11 cellular contexts compared by ENCODE assay signal in genomic region chr3:101784850-101785613, GRCh38. TPM values are rescaled to one million over a fixed set of nuclear protein-coding genes. Genes with fewer than 3 reads are reported as not detected.
DNase-seq lines count a peak whose midpoint lies in the region; ATAC-seq lines count a peak whose summit lies in the region.
"Had no signal": no experiment of that assay in that cellular context is flagged by ENCODE, and none has a peak within 500 bp of the region (broad histone marks: within the 10 kb centered on the region; RNA-seq: fewer than 3 reads in every experiment).

No MANE protein-coding gene starts in this region.

- peak overlapping the region; percentile 90 for H3K27ac Mint-ChIP-seq in activated naive CD4-positive, alpha-beta T cell treated with anti-CD3 and anti-CD28 coated beads for 36 hours
- peak overlapping the region; percentile 69 for H3K27ac Mint-ChIP-seq in activated CD4-positive, alpha-beta memory T cell treated with anti-CD3 and anti-CD28 coated beads, Interleukin-2, amount 10 ng/mL, durations not matched to agents 7 days and 5 days
- H3K27ac Mint-ChIP-seq: progenitor cell of endocrine pancreas had no signal

- H3K4me3 ChIP-seq in right cardiac atrium (ENCODE audit: low read length) (peak overlapping the region; percentile 17), thymus (ENCODE audit: low read length) (no peak overlapping the region)

- H3K9me3 ChIP-seq in right cardiac atrium (ENCODE audit: control insufficient read depth, low read length) (no peaks in the 10 kb centered on the region), thymus (ENCODE audit: control insufficient read depth) (no peaks in the 10 kb centered on the region)

- peak overlapping the region; percentile 62 for H3K4me3 Mint-ChIP-seq in activated naive CD4-positive, alpha-beta T cell treated with anti-CD3 and anti-CD28 coated beads for 36 hours
- H3K4me3 Mint-ChIP-seq in activated CD4-positive, alpha-beta memory T cell treated with anti-CD3 and anti-CD28 coated beads, Interleukin-2, amount 10 ng/mL, durations not matched to agents 7 days and 5 days: peak overlapping the region; percentile 23

- H3K27me3 ChIP-seq in right cardiac atrium (ENCODE audit: control insufficient read depth, insufficient read depth) (no peaks in the 10 kb centered on the region), thymus (ENCODE audit: control insufficient read depth, insufficient read depth) (no peaks in the 10 kb centered on the region)

- ATAC-seq in right cardiac atrium: peak; percentile 64 to 93

- POLR2A ChIA-PET in activated CD4-positive, alpha-beta memory T cell treated with anti-CD3 and anti-CD28 coated beads, Interleukin-2, amount 10 ng/mL, durations not matched to agents 7 days and 5 days (lab: Charles Lee): interaction anchor here (1.7 kb wide), 1 partner anchor 60 kb away, joined by 9 read pairs; the partner anchor contains the start of gene CEP97

- H3K27ac ChIP-seq in right cardiac atrium (ENCODE audit: low read length) (peak overlapping the region; percentile 92), thymus (ENCODE audit: low read depth) (peak overlapping the region; percentile 80)
- H3K27ac ChIP-seq: KMS-11 had no signal

- DNase-seq in activated naive CD4-positive, alpha-beta T cell treated with anti-CD3 and anti-CD28 coated beads for 36 hours: no peak
- DNase-seq in activated naive CD4-positive, alpha-beta T cell treated with anti-CD3 and anti-CD28 coated beads, Interleukin-2, amount 50 U/mL, for 16 hours: no peak
- DNase-seq in activated CD4-positive, alpha-beta memory T cell treated with anti-CD3 and anti-CD28 coated beads, Interleukin-2, amount 10 ng/mL, durations not matched to agents 7 days and 5 days: no peak
- DNase-seq in right cardiac atrium (no peak), NCI-H2227 treated with DMSO at 0.1 percent for 48 hours (lab: John Stamatoyannopoulos, UW) (no peak), NCI-H526 (lab: John Stamatoyannopoulos, UW) (no peak), UCSD-AML1 (lab: John Stamatoyannopoulos, UW; ENCODE audit: unreplicated experiment) (no peak)
- DNase-seq: NCI-H446 treated with DMSO at 0.1 percent for 48 hours had no signal

- H3K9me3 Mint-ChIP-seq in activated naive CD4-positive, alpha-beta T cell treated with anti-CD3 and anti-CD28 coated beads for 36 hours: no peaks in the 10 kb centered on the region
- H3K9me3 Mint-ChIP-seq in activated CD4-positive, alpha-beta memory T cell treated with anti-CD3 and anti-CD28 coated beads, Interleukin-2, amount 10 ng/mL, durations not matched to agents 7 days and 5 days: no peaks in the 10 kb centered on the region

- peaks cover 70% of the 10 kb centered on the region for H3K4me1 Mint-ChIP-seq in activated naive CD4-positive, alpha-beta T cell treated with anti-CD3 and anti-CD28 coated beads for 36 hours (ENCODE audit: low read depth)
- peaks cover 50% of the 10 kb centered on the region for H3K4me1 Mint-ChIP-seq in activated CD4-positive, alpha-beta memory T cell treated with anti-CD3 and anti-CD28 coated beads, Interleukin-2, amount 10 ng/mL, durations not matched to agents 7 days and 5 days

- CTCF ChIA-PET in activated naive CD4-positive, alpha-beta T cell treated with anti-CD3 and anti-CD28 coated beads for 36 hours (lab: Charles Lee): interaction anchor here (0.8 to 4.4 kb wide), 4 partner anchors 9 to 29 kb away, joined by 3 to 31 read pairs (median 4); no protein-coding TSS in a partner anchor
- CTCF ChIA-PET in activated CD4-positive, alpha-beta memory T cell treated with anti-CD3 and anti-CD28 coated beads, Interleukin-2, amount 10 ng/mL, durations not matched to agents 7 days and 5 days (lab: Charles Lee): interaction anchor here (3.2 kb wide), 1 partner anchor 18 kb away, joined by 18 read pairs; no protein-coding TSS in a partner anchor

- intact Hi-C loops in activated naive CD4-positive, alpha-beta T cell treated with anti-CD3 and anti-CD28 coated beads for 36 hours (cut with micrococcal nuclease): no loop called here
- intact Hi-C loops in right cardiac atrium (cut with DNase I): no loop called here

- H3K27me3 Mint-ChIP-seq in activated naive CD4-positive, alpha-beta T cell treated with anti-CD3 and anti-CD28 coated beads for 36 hours (ENCODE audit: low read depth): no peaks in the 10 kb centered on the region
- H3K27me3 Mint-ChIP-seq in activated CD4-positive, alpha-beta memory T cell treated with anti-CD3 and anti-CD28 coated beads, Interleukin-2, amount 10 ng/mL, durations not matched to agents 7 days and 5 days: no peaks in the 10 kb centered on the region

- H3K36me3 ChIP-seq in thymus (ENCODE audit: control insufficient read depth, insufficient read depth): peaks cover 26% of the 10 kb centered on the region

- 65% methylated on average over 5 of the region's 5 CpGs for WGBS in right cardiac atrium
- 86% methylated on average over 5 of the region's 5 CpGs for WGBS in thymus

- H3K36me3 Mint-ChIP-seq in activated naive CD4-positive, alpha-beta T cell treated with anti-CD3 and anti-CD28 coated beads for 36 hours (ENCODE audit: low read depth): peaks cover 52% of the 10 kb centered on the region
- peaks cover 68% of the 10 kb centered on the region for H3K36me3 Mint-ChIP-seq in activated CD4-positive, alpha-beta memory T cell treated with anti-CD3 and anti-CD28 coated beads, Interleukin-2, amount 10 ng/mL, durations not matched to agents 7 days and 5 days (ENCODE audit: low read depth)

- H3K4me1 ChIP-seq in right cardiac atrium (ENCODE audit: control insufficient read depth, insufficient read depth, low read length) (peaks cover 4% of the 10 kb centered on the region), thymus (ENCODE audit: control insufficient read depth, insufficient read depth, low read length) (peaks cover 8% of the 10 kb centered on the region)

RNA-seq across cellular contexts. Expression of gene NXPE3, which starts 6.0 kb away (rescaled TPM):
- total RNA-seq in activated naive CD4-positive, alpha-beta T cell treated with anti-CD3 and anti-CD28 coated beads for 36 hours: 10 to 100 TPM; 18.9 to 19.3 TPM
- total RNA-seq in activated CD4-positive, alpha-beta memory T cell treated with anti-CD3 and anti-CD28 coated beads, Interleukin-2, amount 10 ng/mL, durations not matched to agents 7 days and 5 days: 10 to 100 TPM; 22.4 to 23.6 TPM
- total RNA-seq in right cardiac atrium: 10 to 100 TPM; 34.7 to 53.3 (median 49.0) TPM
- polyA plus RNA-seq in right cardiac atrium (26.8 TPM), thymus (15.8 TPM)
